Comparison of ENCODE assay signal across 30 cellular contexts in genomic region chr13:24107955-24108614, GRCh38. TPM values are rescaled to one million over a fixed set of nuclear protein-coding genes. Genes with fewer than 3 reads are reported as not detected.
DNase-seq lines count a peak whose midpoint lies in the region; ATAC-seq and TF ChIP-seq lines count a peak whose summit lies in the region.
"Had no signal": no experiment of that assay in that cellular context is flagged by ENCODE, and none has a peak within 500 bp of the region (broad histone marks: within the 10 kb centered on the region; RNA-seq: fewer than 3 reads in every experiment).

No MANE protein-coding gene starts in this region.

- H3K27me3 Mint-ChIP-seq in endodermal cell (ENCODE audit: insufficient read depth) = peaks cover 2% of the 10 kb centered on the region

- H3K23ac ChIP-seq in neuronal stem cell (ENCODE audit: low read depth, low read length, poor library complexity) = no peak overlapping the region

- H2BK5ac ChIP-seq in neuronal stem cell (ENCODE audit: low read length) = no peak overlapping the region

- 81 to 83% methylated on average over 14 to 16 of the region's 16 CpGs for WGBS in endodermal cell (ENCODE audit: insufficient coverage in 1 of 2, insufficient read length in 1 of 2), 2 experiments
- no CpG with 5 or more reads among the region's 16 CpGs for WGBS in neuronal stem cell (ENCODE audit: extremely low coverage in 2 of 2, insufficient read length in 2 of 2, insufficient replicate concordance in 1 of 2), 2 donors

- peaks cover 8% of the 10 kb centered on the region for H3K4me1 Mint-ChIP-seq in endodermal cell

- H3K4me3 Mint-ChIP-seq in endodermal cell = no peak overlapping the region
- H3K4me3 Mint-ChIP-seq: activated CD4-positive, alpha-beta memory T cell treated with anti-CD3 and anti-CD28 coated beads for 36 hours; activated naive CD4-positive, alpha-beta T cell treated with anti-CD3 and anti-CD28 coated beads for 36 hours; memory B cell; T-helper 17 cell had no signal

- no peak overlapping the region for H4K8ac ChIP-seq in neuronal stem cell (ENCODE audit: low read depth, low read length)

- no peaks in the 10 kb centered on the region for H3K27me3 ChIP-seq in endodermal cell (ENCODE audit: control insufficient read depth, insufficient read depth, low read length, poor library complexity, severe bottlenecking)
- no peaks in the 10 kb centered on the region for H3K27me3 ChIP-seq in neuronal stem cell (ENCODE audit: control insufficient read depth in 3 of 3, insufficient read depth in 3 of 3, low read depth in 1 of 3, low read length in 3 of 3)
- H3K27me3 ChIP-seq in ascending aorta = no peaks in the 10 kb centered on the region
- H3K27me3 ChIP-seq: adrenal gland, breast epithelium, sigmoid colon, transverse colon had no signal

- H2AFZ ChIP-seq in neuronal stem cell (ENCODE audit: low read length) = no peak overlapping the region

- peak overlapping the region; percentile 79 for H3K18ac ChIP-seq in neuronal stem cell (ENCODE audit: low read length)

- H3K14ac ChIP-seq in neuronal stem cell (ENCODE audit: low read length) = no peak overlapping the region

- no peak overlapping the region for H3K4ac ChIP-seq in neuronal stem cell (ENCODE audit: low read length)

- no peak overlapping the region for H3K4me2 ChIP-seq in neuronal stem cell (ENCODE audit: insufficient read depth, low read length, poor library complexity, severe bottlenecking)
- H3K4me2 ChIP-seq: KMS-11, SK-N-SH had no signal

- H3K36me3 ChIP-seq in endodermal cell (ENCODE audit: control insufficient read depth, insufficient read depth, low read length) (no peaks in the 10 kb centered on the region), neuronal stem cell (replicated peaks in 1 of 2; ENCODE audit: control insufficient read depth in 2 of 2, insufficient read depth in 2 of 2, low read length in 2 of 2) (no peaks in the 10 kb centered on the region), ascending aorta (no peaks in the 10 kb centered on the region)
- H3K36me3 ChIP-seq: adrenal gland, breast epithelium, prostate gland, sigmoid colon, transverse colon had no signal

- H3K79me1 ChIP-seq in neuronal stem cell (ENCODE audit: low read depth, low read length) = no peaks in the 10 kb centered on the region

- TF ChIP-seq CTCF in endodermal cell (conservative IDR thresholded peaks at IDR 0.05) = no peak
- TF ChIP-seq CTCF in ascending aorta (IDR thresholded peaks at IDR 0.05) = no peak

- ATAC-seq in GM18519 (IDR thresholded peaks at IDR 0.05; ENCODE audit: low FRiP score, unreplicated experiment) = no peak
- ATAC-seq: left lobe of liver, Right ventricle myocardium inferior, T-helper 17 cell had no signal

- no peaks in the 10 kb centered on the region for H3K9me3 Mint-ChIP-seq in endodermal cell
- H3K9me3 Mint-ChIP-seq: activated CD4-positive, alpha-beta memory T cell treated with anti-CD3 and anti-CD28 coated beads for 36 hours; activated naive CD4-positive, alpha-beta T cell treated with anti-CD3 and anti-CD28 coated beads for 36 hours had no signal

- H3K27ac Mint-ChIP-seq in endodermal cell = no peak overlapping the region
- H3K27ac Mint-ChIP-seq: activated CD4-positive, alpha-beta memory T cell treated with anti-CD3 and anti-CD28 coated beads for 36 hours; activated naive CD4-positive, alpha-beta T cell treated with anti-CD3 and anti-CD28 coated beads for 36 hours; memory B cell; T-helper 17 cell had no signal

- no peak overlapping the region for H3K4me3 ChIP-seq in endodermal cell (ENCODE audit: low read length)
- no peak overlapping the region for H3K4me3 ChIP-seq in neuronal stem cell (ENCODE audit: low read length in 2 of 2)
- H3K4me3 ChIP-seq in ascending aorta = no peak overlapping the region
- H3K4me3 ChIP-seq: adrenal gland, breast epithelium, prostate gland, sigmoid colon, transverse colon had no signal

- no peak overlapping the region for H2BK120ac ChIP-seq in neuronal stem cell (ENCODE audit: low read depth, low read length)

- H4K91ac ChIP-seq in neuronal stem cell (ENCODE audit: low read depth, low read length, poor library complexity) = no peak overlapping the region

- H3K27ac ChIP-seq in endodermal cell (ENCODE audit: low read depth, low read length) (no peak overlapping the region), neuronal stem cell (replicated peaks; ENCODE audit: low read length) (no peak overlapping the region), ascending aorta (no peak overlapping the region)
- H3K27ac ChIP-seq: adrenal gland, C4-2B, KMS-11, prostate gland, sigmoid colon, transverse colon had no signal

- no peaks in the 10 kb centered on the region for H3K4me1 ChIP-seq in endodermal cell (ENCODE audit: control insufficient read depth, insufficient read depth, low read length)
- peaks cover 10 to 18% of the 10 kb centered on the region in 2 donors for H3K4me1 ChIP-seq in neuronal stem cell (ENCODE audit: control insufficient read depth in 2 of 2, insufficient read depth in 1 of 2, low read depth in 1 of 2, low read length in 2 of 2)
- no peaks in the 10 kb centered on the region for H3K4me1 ChIP-seq in ascending aorta
- H3K4me1 ChIP-seq: adrenal gland, breast epithelium, prostate gland, sigmoid colon, transverse colon had no signal

- H2BK15ac ChIP-seq in neuronal stem cell (ENCODE audit: low read length) = no peak overlapping the region

- peak; percentile 17 for DNase-seq in Daoy (ENCODE audit: low read depth)
- DNase-seq in NCI-H82 (lab: John Stamatoyannopoulos, UW) = peak; percentile 75
- DNase-seq in endodermal cell = peak; percentile 61
- no peak for DNase-seq in neuronal stem cell (ENCODE audit: low spot score)
- DNase-seq in NCI-H146 treated with DMSO at 0.1 percent for 48 hours (lab: John Stamatoyannopoulos, UW; ENCODE audit: unreplicated experiment) = no peak
- no peak for DNase-seq in stimulated activated CD4-positive, alpha-beta T cell treated with anti-CD3 and anti-CD28 coated beads, Interleukin-4, amount 100 ng/mL, for 24 hours
- DNase-seq in ascending aorta (ENCODE audit: low spot score in 2 of 2) = no peak
- DNase-seq: 8988T; activated CD4-positive, alpha-beta memory T cell treated with anti-CD3 and anti-CD28 coated beads for 36 hours; activated CD4-positive, CD25-positive, alpha-beta regulatory T cell treated with anti-CD3 and anti-CD28 coated beads, Interleukin-2, amount 50 U/mL, for 72 hours; activated naive CD4-positive, alpha-beta T cell treated with anti-CD3 and anti-CD28 coated beads for 36 hours; adrenal gland; COR-L47; NCI-H1417; NCI-H2081 treated with DMSO at 0.1 percent for 48 hours; NCI-H2227 treated with DMSO at 0.1 percent for 48 hours; NCI-H526; sigmoid colon; SK-N-SH; stimulated activated CD4-positive, alpha-beta T cell treated with anti-CD3 and anti-CD28 coated beads, Interleukin-4, amount 100 ng/mL, for 4 hours; T-helper 17 cell; transverse colon had no signal

- no peaks in the 10 kb centered on the region for H3K36me3 Mint-ChIP-seq in endodermal cell (ENCODE audit: low read depth)
- H3K36me3 Mint-ChIP-seq: activated CD4-positive, alpha-beta memory T cell treated with anti-CD3 and anti-CD28 coated beads for 36 hours; memory B cell had no signal

- H3K9ac ChIP-seq in endodermal cell (ENCODE audit: extremely low read depth, low read length, poor library complexity, severe bottlenecking) (no peak overlapping the region), neuronal stem cell (ENCODE audit: low read depth, low read length, poor library complexity) (no peak overlapping the region)
- H3K9ac ChIP-seq: KMS-11, SK-N-SH had no signal

- H2BK12ac ChIP-seq in neuronal stem cell (ENCODE audit: low read length) = no peak overlapping the region

- no peaks in the 10 kb centered on the region for H3K9me3 ChIP-seq in endodermal cell (ENCODE audit: control insufficient read depth, low read length)
- no peaks in the 10 kb centered on the region for H3K9me3 ChIP-seq in neuronal stem cell (replicated peaks in 1 of 2; ENCODE audit: control insufficient read depth in 2 of 2, insufficient read depth in 1 of 2, low read depth in 1 of 2, low read length in 2 of 2)
- no peaks in the 10 kb centered on the region for H3K9me3 ChIP-seq in ascending aorta
- H3K9me3 ChIP-seq: adrenal gland, breast epithelium, prostate gland, sigmoid colon, SK-N-SH, transverse colon had no signal

- no peak overlapping the region for H2AK5ac ChIP-seq in neuronal stem cell (ENCODE audit: low read depth, low read length)

- intact Hi-C loops in ascending aorta (cut with DNase I) = no loop called here

RNA-seq across cellular contexts. Expression of gene SPATA13, which starts 52.4 kb away (rescaled TPM):
- 2.9 and 14.6 TPM in 2 replicates for total RNA-seq in Daoy (2014; rRNA removed; shearing (Covaris generic))
- 10 to 100 TPM; 19.4 to 24.8 TPM for total RNA-seq in endodermal cell
- 21.3 TPM for polyA plus RNA-seq in endodermal cell (2013, experiment 1 of 2)
- polyA plus RNA-seq in endodermal cell (2013, experiment 2 of 2) = 20.5 TPM
- 13.0 TPM for polyA plus RNA-seq in neuronal stem cell (2013, experiment 1 of 2)
- 13.3 TPM for polyA plus RNA-seq in neuronal stem cell (2013, experiment 2 of 2)
- total RNA-seq in ascending aorta = 38.2 TPM

Comparison
In these comparisons a context has a peak if more than half of its experiments do, and no peak if none do; other contexts are left out.
1. DNase-seq: peak in Daoy (single experiment), NCI-H82 (single experiment) and endodermal cell (single experiment); none in neuronal stem cell (single experiment), NCI-H146 treated with DMSO at 0.1 percent for 48 hours (single experiment), stimulated activated CD4-positive, alpha-beta T cell treated with anti-CD3 and anti-CD28 coated beads, Interleukin-4, amount 100 ng/mL, for 24 hours (single experiment) and ascending aorta (0 of 2).